In genomic region chr7:14861456-14861855, GRCh38 we compare ENCODE assay signal across 17 cellular contexts. TPM values are rescaled to one million over a fixed set of nuclear protein-coding genes. Genes with fewer than 3 reads are reported as not detected.
A peak's percentile ranks its signal among the peaks of the same experiment; 100 is the strongest.
DNase-seq lines count a peak whose midpoint lies in the region; ATAC-seq and TF ChIP-seq lines count a peak whose summit lies in the region.
"Had no signal": no experiment of that assay in that cellular context is flagged by ENCODE, and none has a peak within 500 bp of the region (broad histone marks: within the 10 kb centered on the region; RNA-seq: fewer than 3 reads in every experiment).

No MANE protein-coding gene starts in this region.

- WGBS in thyroid gland, 2 donors, result 91 to 93% methylated on average over 1 of the region's 1 CpG

- no peak overlapping the region for H3K27ac ChIP-seq in thyroid gland
- H3K27ac ChIP-seq: 22Rv1; A549; BLaER1 treated with 17β-estradiol and CSF1 and Interleukin-3, amounts not matched to agents 10 nM and 100 nM; C4-2B had no signal

- ATAC-seq in left colon, result peak; percentile 51
- ATAC-seq: A549; CD8-positive, alpha-beta T cell had no signal

- TF ChIP-seq CTCF in thyroid gland (IDR thresholded peaks at IDR 0.05), result no peak

- no peaks in the 10 kb centered on the region for H3K27me3 ChIP-seq in thyroid gland
- H3K27me3 ChIP-seq: BLaER1 treated with 17β-estradiol and CSF1 and Interleukin-3, amounts not matched to agents 10 nM and 100 nM had no signal

- H3K4me1 ChIP-seq in thyroid gland, result no peaks in the 10 kb centered on the region
- H3K4me1 ChIP-seq: A549; BLaER1 treated with 17β-estradiol and CSF1 and Interleukin-3, amounts not matched to agents 10 nM and 100 nM; Caco-2 had no signal

- H3K4me3 ChIP-seq in thyroid gland (replicated peaks in 1 of 3), result no peak overlapping the region
- H3K4me3 ChIP-seq: A549; BLaER1 treated with 17β-estradiol and CSF1 and Interleukin-3, amounts not matched to agents 10 nM and 100 nM had no signal

- intact Hi-C loops in left colon (cut with DNase I, micrococcal nuclease) (no loop called here), thyroid gland (cut with DNase I) (no loop called here)

- H3K36me3 ChIP-seq in thyroid gland, result no peaks in the 10 kb centered on the region
- H3K36me3 ChIP-seq: BLaER1 treated with 17β-estradiol and CSF1 and Interleukin-3, amounts not matched to agents 10 nM and 100 nM had no signal

- no peak for TF ChIP-seq POLR2A in thyroid gland (IDR thresholded peaks at IDR 0.05)

- DNase-seq in NCI-H146 treated with DMSO at 0.1 percent for 48 hours (lab: John Stamatoyannopoulos, UW; ENCODE audit: unreplicated experiment) (peak; percentile 5), NCI-H146 (lab: John Stamatoyannopoulos, UW) (no peak), left colon (no peak), thyroid gland (no peak)
- no peak for DNase-seq in central memory CD4-positive, alpha-beta T cell
- DNase-seq: AML-193; Caco-2; Calu3; CD4-positive, alpha-beta T cell; CD8-positive, alpha-beta T cell; DMS79 treated with DMSO at 0.1 percent for 48 hours; GF-D8 had no signal

- no peaks in the 10 kb centered on the region for H3K9me3 ChIP-seq in thyroid gland
- H3K9me3 ChIP-seq: BLaER1 treated with 17β-estradiol and CSF1 and Interleukin-3, amounts not matched to agents 10 nM and 100 nM; Caco-2 had no signal

RNA-seq across cellular contexts. Expression of gene DGKB, which starts 41.1 kb away (rescaled TPM):
- total RNA-seq in left colon (under 1 TPM; 0.06 to 0.39 TPM), thyroid gland (1 to 10 TPM in 1 of 4 donors, under 1 TPM in 2, not detected in 1; 0.11 to 2.1 (median 0.49) TPM)
- total RNA-seq: B cell; Calu3; CD4-positive, alpha-beta T cell; CD8-positive, alpha-beta T cell had no signal
